ENCODE assay signal across 6 cellular contexts in the genomic region with DNA sequence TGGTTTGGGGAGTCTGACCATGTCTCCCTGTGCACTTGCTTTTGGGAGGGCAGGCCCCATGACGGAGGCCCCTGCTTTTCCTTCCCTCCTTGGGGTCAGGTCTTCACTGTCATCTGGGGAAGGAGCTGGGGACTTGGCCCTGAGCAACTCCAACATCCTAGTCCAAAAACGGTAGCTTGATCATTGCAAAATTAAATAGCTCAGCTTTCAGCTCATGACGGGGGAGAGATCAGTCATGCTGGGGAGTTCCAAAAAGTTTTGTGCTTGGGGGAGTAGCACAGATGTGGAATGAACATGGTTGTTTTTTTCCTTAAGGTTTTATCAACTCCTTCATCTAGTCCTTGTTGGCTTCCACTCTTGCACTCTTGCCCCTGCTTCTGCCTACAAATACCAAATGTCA.
"Had no signal": no experiment of that assay in that cellular context is flagged by ENCODE, and none has a peak within 500 bp of the region (broad histone marks: within the 10 kb centered on the region; RNA-seq: fewer than 3 reads in every experiment).

No MANE protein-coding gene starts in this region.

- H3K4me3 Mint-ChIP-seq: GM23338, HFFc6 had no signal

- H2AFZ ChIP-seq: GM23338 had no signal

- H3K4me1 Mint-ChIP-seq: GM23338 had no signal

- H3K9me3 Mint-ChIP-seq: GM23338, HFFc6 had no signal

- H3K4me2 ChIP-seq: GM23338 had no signal

- H3K4me3 ChIP-seq: GM23338, HAP-1, K562 had no signal

- DNase-seq: HFFc6, IMR-90, KG1 had no signal

- H3K27ac Mint-ChIP-seq: GM23338, HFFc6 had no signal

- H3K9me3 ChIP-seq: HAP-1 had no signal

- H3K4me1 ChIP-seq: HAP-1 had no signal
